In the genomic region with DNA sequence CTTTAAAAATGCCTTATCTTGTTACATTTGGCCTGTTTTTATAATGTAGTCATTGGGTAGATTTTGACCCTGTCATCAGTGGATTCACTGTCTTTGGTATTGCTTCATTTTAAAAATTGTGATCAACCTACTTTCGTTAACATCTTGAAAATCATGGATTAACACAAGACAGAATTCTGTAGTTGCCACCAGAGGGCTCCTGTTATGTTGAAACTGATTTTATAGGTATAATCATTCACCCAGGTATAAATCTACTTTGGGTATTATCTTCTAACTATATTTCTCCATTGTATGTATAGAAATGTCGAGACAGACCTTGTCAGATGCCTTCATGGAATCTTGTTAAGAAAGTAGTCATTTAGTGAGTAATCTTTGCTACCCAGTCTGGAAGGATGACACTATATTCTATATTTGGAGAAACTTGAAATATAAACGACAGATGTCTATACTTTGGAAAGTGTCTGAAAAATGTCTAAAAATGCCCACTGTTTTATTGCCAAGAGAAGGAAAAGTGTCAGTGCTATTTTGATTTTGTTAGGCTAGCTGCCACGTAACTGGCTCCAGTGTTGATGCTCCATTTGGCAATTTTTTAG, we compare ENCODE assay signal across 13 cellular contexts.
DNase-seq lines count a peak whose midpoint lies in the region; FAIRE-seq and TF ChIP-seq lines count a peak whose summit lies in the region.
"Had no signal": no experiment of that assay in that cellular context is flagged by ENCODE, and none has a peak within 500 bp of the region (broad histone marks: within the 10 kb centered on the region; RNA-seq: fewer than 3 reads in every experiment).

No MANE protein-coding gene starts in this region.

- H3K9me3 ChIP-seq in H9 (ENCODE audit: control insufficient read depth, low read depth, low read length) (no peaks in the 10 kb centered on the region), SJCRH30 (replicated peaks) (no peaks in the 10 kb centered on the region)

- H3K9ac ChIP-seq in H9 (ENCODE audit: extremely low read depth, insufficient read length, low read length): no peak overlapping the region

- no peak overlapping the region for H3K27ac ChIP-seq in H9 (ENCODE audit: insufficient read length, low read depth, low read length)
- H3K27ac ChIP-seq in SJCRH30: no peak overlapping the region

- H3K4me1 ChIP-seq in H9 (ENCODE audit: insufficient read depth, low read length) (no peaks in the 10 kb centered on the region), SJCRH30 (no peaks in the 10 kb centered on the region)

- peaks cover 0 to 4% (median 0%) of the 10 kb centered on the region in 3 experiments; a peak in 3 of 7 replicates for H3K36me3 Mint-ChIP-seq in H9 (ENCODE audit: insufficient read depth in 1 of 3, low read depth in 3 of 3)

- H3K79me1 ChIP-seq in H9 (ENCODE audit: insufficient read depth, low read depth, low read length, poor library complexity, severe bottlenecking): no peaks in the 10 kb centered on the region

- H3K23me2 ChIP-seq in H9 (ENCODE audit: insufficient read length, low read depth, low read length, poor library complexity, severe bottlenecking): no peaks in the 10 kb centered on the region

- no peak for TF ChIP-seq POLR2A in GM12891 (IDR thresholded peaks at IDR 0.05; ENCODE audit: low read depth, low read length)

- no peaks in the 10 kb centered on the region for H3K27me3 ChIP-seq in H9 (ENCODE audit: insufficient read depth, low read length)
- H3K27me3 ChIP-seq in SJCRH30: no peaks in the 10 kb centered on the region

- H3K4me3 Mint-ChIP-seq in H9: no peak overlapping the region

- no peak for DNase-seq in AG09319 (ENCODE audit: extremely low read depth, low read depth)
- no peak for DNase-seq in H9
- DNase-seq in amniotic epithelial cell (ENCODE audit: low read depth): peak; percentile 22
- DNase-seq in kidney glomerular epithelial cell (lab: John Stamatoyannopoulos, UW): peak; percentile 14
- DNase-seq in T-helper 1 cell: no peak
- DNase-seq in stimulated activated naive CD4-positive, alpha-beta T cell treated with Interleukin-2 at 50 U/mL for 16 hours (lab: John Stamatoyannopoulos, UW): no peak
- DNase-seq in GM12891 (ENCODE audit: insufficient read length, low spot score): no peak
- no peak for DNase-seq in SJCRH30
- DNase-seq: activated naive CD4-positive, alpha-beta T cell; foreskin melanocyte; GDM1; NCI-H187; T-helper 9 cell had no signal

- no peak overlapping the region for H3K14ac ChIP-seq in H9 (ENCODE audit: insufficient read depth, low read length)

- H4K20me1 ChIP-seq in H9 (ENCODE audit: control insufficient read depth, insufficient read depth, insufficient read length): no peaks in the 10 kb centered on the region

- no peak overlapping the region for H3K4ac ChIP-seq in H9 (ENCODE audit: low read depth, low read length)

- no peak overlapping the region for H2BK15ac ChIP-seq in H9 (ENCODE audit: low read depth, low read length)

- WGBS in H9 (ENCODE audit: extremely low coverage, insufficient read length, low lambda C conversion rate): no CpG with 5 or more reads among the region's 4 CpGs

- no peaks in the 10 kb centered on the region for H3K79me2 ChIP-seq in H9 (ENCODE audit: insufficient read depth, low read length)

- no peak overlapping the region for H4K5ac ChIP-seq in H9 (ENCODE audit: insufficient read length, low read depth, low read length)

- H4K8ac ChIP-seq in H9 (replicated peaks; ENCODE audit: insufficient read length, low read depth, low read length): no peak overlapping the region

- H3T11ph ChIP-seq in H9 (ENCODE audit: low read length): no peak overlapping the region

- H3K9me3 Mint-ChIP-seq in H9: no peaks in the 10 kb centered on the region

- H2AFZ ChIP-seq in H9 (ENCODE audit: low read length): no peak overlapping the region

- H3K27me3 Mint-ChIP-seq in H9 (ENCODE audit: low read depth): no peaks in the 10 kb centered on the region

- no peak overlapping the region for H2BK5ac ChIP-seq in H9 (ENCODE audit: insufficient read length, low read length)

- no peak for FAIRE-seq in GM12891 (lab: Jason Lieb, UNC)

- no peak overlapping the region for H3K56ac ChIP-seq in H9 (ENCODE audit: insufficient read length, low read depth, low read length)

- no peak overlapping the region for H2BK12ac ChIP-seq in H9 (ENCODE audit: insufficient read length, low read depth, low read length)

- no peak overlapping the region for H4K91ac ChIP-seq in H9 (ENCODE audit: insufficient read length, low read depth, low read length)

- no peak overlapping the region for H2AK5ac ChIP-seq in H9 (ENCODE audit: insufficient read length, low read length)

- H3K27ac Mint-ChIP-seq in H9: 0 out of 7 replicates have a peak overlapping the region, but pooled peaks of 1 of the 3 experiments have one; percentile 45

- H2BK20ac ChIP-seq in H9 (ENCODE audit: low read depth, low read length, poor library complexity, severe bottlenecking): no peak overlapping the region

- peaks cover 8 to 14% of the 10 kb centered on the region in 2 experiments for H3K4me1 Mint-ChIP-seq in H9

- no peak overlapping the region for H3K23ac ChIP-seq in H9 (ENCODE audit: insufficient read length, low read depth, low read length)

- H2BK120ac ChIP-seq in H9 (ENCODE audit: low read depth, low read length, poor library complexity, severe bottlenecking): no peak overlapping the region

- H3K36me3 ChIP-seq in SJCRH30: no peaks in the 10 kb centered on the region

- no peak overlapping the region for H3K4me2 ChIP-seq in H9 (ENCODE audit: insufficient read depth, insufficient read length, low read length)

- no peak overlapping the region for H3K18ac ChIP-seq in H9 (ENCODE audit: insufficient read length, low read depth, low read length)

- TF ChIP-seq CTCF in AG09319 (IDR thresholded peaks at IDR 0.05; ENCODE audit: low read depth, low read length): peak; percentile 17
- TF ChIP-seq CTCF in H9 (conservative IDR thresholded peaks at IDR 0.05): peak; percentile 60; the same call in 2 of the 3 replicates

- H3K4me3 ChIP-seq in SJCRH30: no peak overlapping the region

TF ChIP-seq in GM12891, 5 proteins besides CTCF, POLR2A, EP300 and RAD21:
- TF ChIP-seq POU2F2 (IDR thresholded peaks at IDR 0.05; ENCODE audit: low read depth, low read length): no peak
TF ChIP-seq in GM12891: peak in this region for 0.

Comparison
In these comparisons a context has a peak if more than half of its experiments do, and no peak if none do; other contexts are left out.
1. DNase-seq: peak in amniotic epithelial cell (single experiment) and kidney glomerular epithelial cell (single experiment); none in AG09319 (single experiment), H9 (single experiment), T-helper 1 cell (0 of 5), stimulated activated naive CD4-positive, alpha-beta T cell treated with Interleukin-2 at 50 U/mL for 16 hours (single experiment), GM12891 (single experiment) and SJCRH30 (0 of 2).